In the genomic region with DNA sequence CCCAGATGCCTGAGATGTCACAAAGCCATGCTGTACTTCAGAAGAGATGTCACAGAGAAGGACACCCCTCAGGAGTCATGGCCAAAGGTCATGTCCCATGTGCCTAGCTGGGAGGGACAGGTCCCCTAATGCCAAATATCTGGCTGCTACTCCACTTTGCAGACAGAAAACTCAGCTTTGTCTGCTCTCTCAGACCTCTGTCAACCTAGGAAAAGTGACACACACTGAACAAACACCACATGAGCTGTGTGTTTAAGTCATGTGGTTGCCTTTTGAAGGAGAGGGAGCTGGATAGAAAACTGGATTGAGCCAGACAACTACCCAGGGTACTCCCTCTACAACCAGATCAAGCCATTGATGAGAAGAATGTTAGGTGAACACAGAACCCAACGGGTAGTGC, we compare ENCODE assay signal across 21 cellular contexts. TPM values are rescaled to one million over a fixed set of nuclear protein-coding genes. Genes with fewer than 3 reads are reported as not detected.
A peak's percentile ranks its signal among the peaks of the same experiment; 100 is the strongest.
DNase-seq lines count a peak whose midpoint lies in the region; ATAC-seq, FAIRE-seq and TF ChIP-seq lines count a peak whose summit lies in the region.
"Had no signal": no experiment of that assay in that cellular context is flagged by ENCODE, and none has a peak within 500 bp of the region (broad histone marks: within the 10 kb centered on the region; RNA-seq: fewer than 3 reads in every experiment).

No MANE protein-coding gene starts in this region.

- BruUV-seq in HepG2 (replicated peaks; lab: Mats Ljungman, UMichigan) = no TSS peak

- no peak overlapping the region for H3K27ac Mint-ChIP-seq in activated CD4-positive, alpha-beta T cell treated with anti-CD3 and anti-CD28 coated beads, Interleukin-2, amount 10 ng/mL, durations not matched to agents 7 days and 5 days
- H3K27ac Mint-ChIP-seq: B cell; CD8-positive, alpha-beta T cell; HFFc6 had no signal

- H3K27ac ChIP-seq in SU-DHL-6 (ENCODE audit: low read depth, low read length) (no peak overlapping the region), HepG2 (ENCODE audit: extremely low read length, insufficient read depth, low read length) (peak overlapping the region; percentile 47), sigmoid colon (no peak overlapping the region)
- H3K27ac ChIP-seq: BLaER1 treated with 17β-estradiol and CSF1 and Interleukin-3, amounts not matched to agents 10 nM and 100 nM had no signal

- H3K36me3 Mint-ChIP-seq in activated CD4-positive, alpha-beta T cell treated with anti-CD3 and anti-CD28 coated beads, Interleukin-2, amount 10 ng/mL, durations not matched to agents 7 days and 5 days (ENCODE audit: low read depth) = peaks cover 36% of the 10 kb centered on the region

- no peaks in the 10 kb centered on the region for H3K9me3 ChIP-seq in SU-DHL-6 (ENCODE audit: insufficient read depth, low read length)
- H3K9me3 ChIP-seq in HepG2 (ENCODE audit: low read length) = no peaks in the 10 kb centered on the region
- no peaks in the 10 kb centered on the region for H3K9me3 ChIP-seq in sigmoid colon
- H3K9me3 ChIP-seq: BLaER1 treated with 17β-estradiol and CSF1 and Interleukin-3, amounts not matched to agents 10 nM and 100 nM had no signal

- H3K27me3 ChIP-seq in SU-DHL-6 (ENCODE audit: low read length) (no peaks in the 10 kb centered on the region), HepG2 (ENCODE audit: control insufficient read depth in 1 of 2, insufficient read depth in 2 of 2, low read length in 2 of 2) (peaks cover 0 to 7% of the 10 kb centered on the region in 2 experiments; a peak in 1 of 5 replicates), sigmoid colon (no peaks in the 10 kb centered on the region)
- H3K27me3 ChIP-seq: BLaER1 treated with 17β-estradiol and CSF1 and Interleukin-3, amounts not matched to agents 10 nM and 100 nM had no signal

- no peak; a peak in 1 of 4 replicates for TF ChIP-seq POLR2A in HepG2 (IDR thresholded peaks at IDR 0.05; ENCODE audit: insufficient read depth in 1 of 2, low read depth in 2 of 2, low read length in 2 of 2)
- TF ChIP-seq POLR2A in sigmoid colon (IDR thresholded peaks at IDR 0.05) = no peak

- peaks cover 24% of the 10 kb centered on the region for H3K4me1 Mint-ChIP-seq in activated CD4-positive, alpha-beta T cell treated with anti-CD3 and anti-CD28 coated beads, Interleukin-2, amount 10 ng/mL, durations not matched to agents 7 days and 5 days

- WGBS in HepG2 (ENCODE audit: low lambda C conversion rate) = no CpG with 5 or more reads among the region's 1 CpG
- WGBS in sigmoid colon, 2 donors = 89 to 91% methylated on average over 1 of the region's 1 CpG

- no peaks in the 10 kb centered on the region for H3K9me2 ChIP-seq in SU-DHL-6 (replicated peaks; ENCODE audit: insufficient read depth, low read length)

- H3K27me3 Mint-ChIP-seq in activated CD4-positive, alpha-beta T cell treated with anti-CD3 and anti-CD28 coated beads, Interleukin-2, amount 10 ng/mL, durations not matched to agents 7 days and 5 days = no peaks in the 10 kb centered on the region
- H3K27me3 Mint-ChIP-seq: B cell had no signal

- TF ChIP-seq EP300 in HepG2 (IDR thresholded peaks at IDR 0.05; ENCODE audit: low read depth in 2 of 2, low read length in 2 of 2) (0 out of 4 replicates have a peak, but pooled peaks of 1 of the 2 experiments have one; percentile 19), HepG2 (CRISPR knock-in tag; IDR thresholded peaks at IDR 0.05; ENCODE audit: borderline replicate concordance) (no peak), sigmoid colon (IDR thresholded peaks at IDR 0.05) (no peak)

- peak; percentile 71 for FAIRE-seq in HepG2 (lab: Jason Lieb, UNC)
- FAIRE-seq: GM12892, GM18507 had no signal

- H4K20me1 ChIP-seq in SU-DHL-6 (ENCODE audit: low read depth, low read length) = peaks cover 3% of the 10 kb centered on the region; the same call in 1 of the 2 replicates
- peaks cover 8% of the 10 kb centered on the region; the same call in 1 of the 2 replicates for H4K20me1 ChIP-seq in HepG2 (ENCODE audit: insufficient read depth, low read length)

- H3K79me2 ChIP-seq in SU-DHL-6 (ENCODE audit: insufficient read depth, low read length) = peaks cover 28% of the 10 kb centered on the region
- peaks cover 24% of the 10 kb centered on the region for H3K79me2 ChIP-seq in HepG2 (ENCODE audit: insufficient read depth, low read length)

- no peak for TF ChIP-seq RAD21 in HepG2 (CRISPR knock-in tag; IDR thresholded peaks at IDR 0.05)

- H3K4me2 ChIP-seq in SU-DHL-6 (ENCODE audit: low read depth, low read length, poor library complexity, severe bottlenecking) (no peak overlapping the region), HepG2 (ENCODE audit: low read depth, low read length) (peak overlapping the region; percentile 31)
- H3K4me2 ChIP-seq: BLaER1 treated with 17β-estradiol and CSF1 and Interleukin-3, amounts not matched to agents 10 nM and 100 nM had no signal

- H3K9ac ChIP-seq in SU-DHL-6 (ENCODE audit: low read length) (0 out of 2 replicates have a peak overlapping the region, but pooled peaks have one; percentile 5), HepG2 (ENCODE audit: insufficient read depth, low read depth, low read length) (peak overlapping the region; percentile 30; the same call in 1 of the 2 replicates)
- H3K9ac ChIP-seq: BLaER1 treated with 17β-estradiol and CSF1 and Interleukin-3, amounts not matched to agents 10 nM and 100 nM had no signal

- H3K4me3 ChIP-seq in SU-DHL-6 (ENCODE audit: insufficient read depth, low read length, poor library complexity, severe bottlenecking) (no peak overlapping the region), HepG2 (replicated peaks in 1 of 3; ENCODE audit: insufficient read depth in 1 of 3, low read depth in 2 of 3, low read length in 3 of 3) (0 out of 6 replicates have a peak overlapping the region, but pooled peaks of 1 of the 3 experiments have one; percentile 6), sigmoid colon (no peak overlapping the region)
- H3K4me3 ChIP-seq: BLaER1 treated with 17β-estradiol and CSF1 and Interleukin-3, amounts not matched to agents 10 nM and 100 nM had no signal

- CTCF ChIA-PET in HepG2 (lab: Yijun Ruan, JAX; ENCODE audit: low intra/inter-chr PET ratio, low total read pairs) = no interaction called here
- CTCF ChIA-PET in activated CD4-positive, alpha-beta T cell treated with anti-CD3 and anti-CD28 coated beads, Interleukin-2, amount 10 ng/mL, durations not matched to agents 7 days and 5 days (lab: Charles Lee) = interaction anchor here (1.0 to 1.1 kb wide), 2 partner anchors 10 to 13 kb away, joined by 3 read pairs; no protein-coding TSS in a partner anchor

- H3K4me3 Mint-ChIP-seq in activated CD4-positive, alpha-beta T cell treated with anti-CD3 and anti-CD28 coated beads, Interleukin-2, amount 10 ng/mL, durations not matched to agents 7 days and 5 days = no peak overlapping the region
- H3K4me3 Mint-ChIP-seq: B cell; CD8-positive, alpha-beta T cell; HFFc6 had no signal

- in situ Hi-C loops in HepG2 (cut with HindIII; ENCODE audit: extremely low pct_ligation_motif_present, low pct_unique_long_range_greater_than_20kb) = loop anchor here (25.0 kb wide), 1 partner anchor 283 kb away; a partner anchor contains a TSS

- POLR2A ChIA-PET in HepG2 (lab: Yijun Ruan, JAX) = interaction anchor here (0.5 to 2.5 kb wide), 6 partner anchors 10 to 285 kb away, joined by 3 to 17 read pairs (median 4); a partner anchor contains a TSS
- POLR2A ChIA-PET in activated CD4-positive, alpha-beta T cell treated with anti-CD3 and anti-CD28 coated beads, Interleukin-2, amount 10 ng/mL, durations not matched to agents 7 days and 5 days (lab: Charles Lee) = interaction anchor here (0.6 kb wide), 1 partner anchor 263 kb away, joined by 3 read pairs; no protein-coding TSS in a partner anchor

- intact Hi-C loops in HepG2 (cut with micrococcal nuclease; ENCODE audit: unreplicated experiment) (no loop called here), sigmoid colon (cut with DNase I) (no loop called here)

- peaks cover 25% of the 10 kb centered on the region for H3K36me3 ChIP-seq in SU-DHL-6 (ENCODE audit: low read length)
- H3K36me3 ChIP-seq in HepG2 (replicated peaks in 1 of 2; ENCODE audit: control insufficient read depth in 1 of 2, insufficient read depth in 2 of 2, low read length in 2 of 2) = peaks cover 3 to 5% of the 10 kb centered on the region in 2 experiments; a peak in 2 of 5 replicates
- H3K36me3 ChIP-seq in sigmoid colon = peaks cover 0 to 12% (median 3%) of the 10 kb centered on the region in 4 donors

- H2AFZ ChIP-seq in SU-DHL-6 (ENCODE audit: low read depth, low read length, severe bottlenecking) (no peak overlapping the region), HepG2 (ENCODE audit: low read length) (no peak overlapping the region)

- DNase-seq in COLO668 (lab: John Stamatoyannopoulos, UW; ENCODE audit: unreplicated experiment) (peak; percentile 10), DMS53 treated with DMSO at 0.1 percent for 48 hours (lab: John Stamatoyannopoulos, UW; ENCODE audit: unreplicated experiment) (peak; percentile 76), HepG2 (ENCODE audit: low spot score) (peak; percentile 78), NCI-H1105 treated with DMSO at 0.1 percent for 48 hours (lab: John Stamatoyannopoulos, UW) (no peak), sigmoid colon (no peak)
- DNase-seq in activated CD4-positive, alpha-beta T cell treated with anti-CD3 and anti-CD28 coated beads, Interleukin-2, amount 10 ng/mL, durations not matched to agents 7 days and 5 days = no peak
- DNase-seq: CD8-positive, alpha-beta T cell; COR-L47; DMS 273 treated with DMSO at 0.1 percent for 48 hours; DMS79; GDM1; GOT3; H7; HFFc6 had no signal

- no peaks in the 10 kb centered on the region for H3K9me3 Mint-ChIP-seq in activated CD4-positive, alpha-beta T cell treated with anti-CD3 and anti-CD28 coated beads, Interleukin-2, amount 10 ng/mL, durations not matched to agents 7 days and 5 days
- H3K9me3 Mint-ChIP-seq: CD8-positive, alpha-beta T cell had no signal

- ATAC-seq in HepG2 (peak; percentile 52), GM21576 (IDR thresholded peaks at IDR 0.05; ENCODE audit: unreplicated experiment) (no peak)
- ATAC-seq: CD8-positive, alpha-beta T cell; HCT116 had no signal

- H3K4me1 ChIP-seq in HepG2 (ENCODE audit: insufficient read depth, low read length) (peaks cover 38% of the 10 kb centered on the region), sigmoid colon (peaks cover 0 to 19% (median 12%) of the 10 kb centered on the region in 4 donors)

- H3F3A ChIP-seq in SU-DHL-6 (ENCODE audit: insufficient read depth) = peaks cover 25% of the 10 kb centered on the region

- TF ChIP-seq CTCF in SU-DHL-6 (IDR thresholded peaks at IDR 0.05; ENCODE audit: insufficient read depth, low read length, poor library complexity, severe bottlenecking) = no peak
- TF ChIP-seq CTCF in HepG2 (CRISPR knock-in tag; IDR thresholded peaks at IDR 0.05) = no peak
- TF ChIP-seq CTCF in sigmoid colon (IDR thresholded peaks at IDR 0.05) = no peak

RNA-seq across cellular contexts. Expression of a gene that starts 3.5 kb away (rescaled TPM):
- total RNA-seq in HepG2 (2016; rRNA removed; fragmentation: Illumina TruSeq; extraction: Trizol) = 4.9 and 5.6 TPM in 2 replicates
- total RNA-seq in HepG2 (2016; cell fraction: cytosol; rRNA removed; fragmentation: Illumina TruSeq; extraction: Trizol; ENCODE audit: low read depth) = 1.4 and 2.4 TPM in 2 replicates
- total RNA-seq in HepG2 (2016; cell fraction: insoluble cytoplasmic fraction; rRNA removed; fragmentation: Illumina TruSeq; extraction: Trizol) = 4.9 and 5.0 TPM in 2 replicates
- 1.9 and 2.3 TPM in 2 replicates for total RNA-seq in HepG2 (2016; cell fraction: membrane; rRNA removed; fragmentation: Illumina TruSeq; extraction: Trizol)
- total RNA-seq in HepG2 (2016; cell fraction: nucleus; rRNA removed; fragmentation: Illumina TruSeq; extraction: Trizol) = 19.3 and 22.0 TPM in 2 replicates
- 6.1 and 7.6 TPM in 2 replicates for polyA plus RNA-seq in HepG2 (2011; rRNA removed)
- polyA plus RNA-seq in HepG2 (2011; cell fraction: cytosol; rRNA removed) = 1.7 and 1.8 TPM in 2 replicates
- 24.5 and 26.0 TPM in 2 replicates for polyA plus RNA-seq in HepG2 (2011; cell fraction: nucleus; rRNA removed)
- 5.0 and 5.3 TPM in 2 replicates for polyA plus RNA-seq in HepG2 (2012)
- polyA plus RNA-seq in HepG2 (2016; cell fraction: cytosol; fragmentation: Illumina TruSeq; extraction: Trizol; ENCODE audit: low read depth) = 0.43 and 0.66 TPM in 2 replicates
- polyA plus RNA-seq in HepG2 (2016; cell fraction: insoluble cytoplasmic fraction; fragmentation: Illumina TruSeq; extraction: Trizol; ENCODE audit: low read depth) = 2.1 and 3.1 TPM in 2 replicates
- 1.2 and 1.3 TPM in 2 replicates for polyA plus RNA-seq in HepG2 (2016; cell fraction: membrane; fragmentation: Illumina TruSeq; extraction: Trizol; ENCODE audit: low read depth)
- 18.3 and 20.6 TPM in 2 replicates for polyA plus RNA-seq in HepG2 (2016; cell fraction: nucleus; fragmentation: Illumina TruSeq; extraction: Trizol; ENCODE audit: insufficient read depth, low read depth)
- 6.2 and 10.3 TPM in 2 replicates for polyA minus RNA-seq in HepG2 (2011; rRNA and poly(A)+ RNA removed; ENCODE audit: low replicate concordance)
- 1.2 and 2.4 TPM in 2 replicates for polyA minus RNA-seq in HepG2 (2011; cell fraction: cytosol; rRNA and poly(A)+ RNA removed)
- polyA minus RNA-seq in HepG2 (2011; cell fraction: nucleus; rRNA and poly(A)+ RNA removed) = 26.0 and 33.4 TPM in 2 replicates
- total RNA-seq in activated CD4-positive, alpha-beta T cell treated with anti-CD3 and anti-CD28 coated beads, Interleukin-2, amount 10 ng/mL, durations not matched to agents 7 days and 5 days = 10 to 100 TPM; 18.5 to 22.8 TPM
- 10 to 100 TPM in 2 of 4 donors, 1 to 10 TPM in 2; 1.8 to 24.4 (median 10.2) TPM for total RNA-seq in sigmoid colon
- polyA plus RNA-seq in sigmoid colon = 1 to 10 TPM in 2 of 3 donors, under 1 TPM in 1; 0.60 to 4.9 (median 2.3) TPM

RNA-seq across cellular contexts. Expression of a gene that starts 3.6 kb away (rescaled TPM):
- total RNA-seq in HepG2 (2016; rRNA removed; fragmentation: Illumina TruSeq; extraction: Trizol) = 2,153 and 2,707 TPM in 2 replicates
- total RNA-seq in HepG2 (2016; cell fraction: cytosol; rRNA removed; fragmentation: Illumina TruSeq; extraction: Trizol; ENCODE audit: low read depth) = 3,399 and 3,946 TPM in 2 replicates
- 2,233 and 2,738 TPM in 2 replicates for total RNA-seq in HepG2 (2016; cell fraction: insoluble cytoplasmic fraction; rRNA removed; fragmentation: Illumina TruSeq; extraction: Trizol)
- total RNA-seq in HepG2 (2016; cell fraction: membrane; rRNA removed; fragmentation: Illumina TruSeq; extraction: Trizol) = 4,869 and 5,089 TPM in 2 replicates
- 939 and 964 TPM in 2 replicates for total RNA-seq in HepG2 (2016; cell fraction: nucleus; rRNA removed; fragmentation: Illumina TruSeq; extraction: Trizol)
- polyA plus RNA-seq in HepG2 (2011; rRNA removed) = 1,417 and 1,531 TPM in 2 replicates
- 1,474 and 2,087 TPM in 2 replicates for polyA plus RNA-seq in HepG2 (2011; cell fraction: cytosol; rRNA removed)
- 305 and 370 TPM in 2 replicates for polyA plus RNA-seq in HepG2 (2011; cell fraction: nucleus; rRNA removed)
- polyA plus RNA-seq in HepG2 (2012) = 1,992 and 2,004 TPM in 2 replicates
- 4,970 and 5,082 TPM in 2 replicates for polyA plus RNA-seq in HepG2 (2016; cell fraction: cytosol; fragmentation: Illumina TruSeq; extraction: Trizol; ENCODE audit: low read depth)
- 3,334 and 3,710 TPM in 2 replicates for polyA plus RNA-seq in HepG2 (2016; cell fraction: insoluble cytoplasmic fraction; fragmentation: Illumina TruSeq; extraction: Trizol; ENCODE audit: low read depth)
- 5,948 and 6,204 TPM in 2 replicates for polyA plus RNA-seq in HepG2 (2016; cell fraction: membrane; fragmentation: Illumina TruSeq; extraction: Trizol; ENCODE audit: low read depth)
- polyA plus RNA-seq in HepG2 (2016; cell fraction: nucleus; fragmentation: Illumina TruSeq; extraction: Trizol; ENCODE audit: insufficient read depth, low read depth) = 1,777 and 1,903 TPM in 2 replicates
- 284 and 635 TPM in 2 replicates for polyA minus RNA-seq in HepG2 (2011; rRNA and poly(A)+ RNA removed; ENCODE audit: low replicate concordance)
- polyA minus RNA-seq in HepG2 (2011; cell fraction: cytosol; rRNA and poly(A)+ RNA removed) = 320 and 336 TPM in 2 replicates
- 339 and 420 TPM in 2 replicates for polyA minus RNA-seq in HepG2 (2011; cell fraction: nucleus; rRNA and poly(A)+ RNA removed)
- 100 to 1,000 TPM; 737 to 869 TPM for total RNA-seq in activated CD4-positive, alpha-beta T cell treated with anti-CD3 and anti-CD28 coated beads, Interleukin-2, amount 10 ng/mL, durations not matched to agents 7 days and 5 days
- 1,000 to 10,000 TPM; 1,472 to 2,262 (median 1,872) TPM for total RNA-seq in sigmoid colon
- 1,000 to 10,000 TPM; 3,631 to 4,200 (median 4,078) TPM for polyA plus RNA-seq in sigmoid colon

Comparison
In these comparisons a context has a peak if more than half of its experiments do, and no peak if none do; other contexts are left out.
1. DNase-seq: peak in COLO668 (single experiment), DMS53 treated with DMSO at 0.1 percent for 48 hours (single experiment) and HepG2 (single experiment); none in NCI-H1105 treated with DMSO at 0.1 percent for 48 hours (single experiment), activated CD4-positive, alpha-beta T cell treated with anti-CD3 and anti-CD28 coated beads, Interleukin-2, amount 10 ng/mL, durations not matched to agents 7 days and 5 days (single experiment) and sigmoid colon (single experiment).